1 cellular context compared by ENCODE assay signal in the genomic region with DNA sequence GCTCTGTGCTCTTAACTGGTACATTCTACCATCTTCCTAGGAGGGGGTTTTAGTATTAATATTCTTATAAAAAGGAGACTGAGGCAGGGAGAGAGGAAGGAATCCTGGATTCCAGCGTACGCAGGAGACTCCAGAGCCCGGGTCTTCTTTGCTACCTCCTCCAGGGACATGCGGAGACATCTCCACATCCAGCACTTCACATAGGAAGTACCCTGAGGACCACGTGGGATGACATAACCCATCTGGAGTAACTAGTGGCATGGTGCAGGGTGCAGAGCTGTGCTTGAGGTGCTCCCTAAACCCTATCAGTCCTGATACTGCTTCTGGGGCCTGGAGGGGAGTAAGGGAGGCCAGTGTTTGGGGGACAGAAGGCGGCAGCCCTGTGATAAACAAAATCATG.
TF ChIP-seq lines count a peak whose summit lies in the region.

No MANE protein-coding gene starts in this region.

TF ChIP-seq in SK-N-SH treated with all-trans-retinoic acid at 6 μM for 48 hours, 23 proteins besides CTCF, POLR2A, EP300 and RAD21 (continued from another document):
- TF ChIP-seq, protein P1, sequence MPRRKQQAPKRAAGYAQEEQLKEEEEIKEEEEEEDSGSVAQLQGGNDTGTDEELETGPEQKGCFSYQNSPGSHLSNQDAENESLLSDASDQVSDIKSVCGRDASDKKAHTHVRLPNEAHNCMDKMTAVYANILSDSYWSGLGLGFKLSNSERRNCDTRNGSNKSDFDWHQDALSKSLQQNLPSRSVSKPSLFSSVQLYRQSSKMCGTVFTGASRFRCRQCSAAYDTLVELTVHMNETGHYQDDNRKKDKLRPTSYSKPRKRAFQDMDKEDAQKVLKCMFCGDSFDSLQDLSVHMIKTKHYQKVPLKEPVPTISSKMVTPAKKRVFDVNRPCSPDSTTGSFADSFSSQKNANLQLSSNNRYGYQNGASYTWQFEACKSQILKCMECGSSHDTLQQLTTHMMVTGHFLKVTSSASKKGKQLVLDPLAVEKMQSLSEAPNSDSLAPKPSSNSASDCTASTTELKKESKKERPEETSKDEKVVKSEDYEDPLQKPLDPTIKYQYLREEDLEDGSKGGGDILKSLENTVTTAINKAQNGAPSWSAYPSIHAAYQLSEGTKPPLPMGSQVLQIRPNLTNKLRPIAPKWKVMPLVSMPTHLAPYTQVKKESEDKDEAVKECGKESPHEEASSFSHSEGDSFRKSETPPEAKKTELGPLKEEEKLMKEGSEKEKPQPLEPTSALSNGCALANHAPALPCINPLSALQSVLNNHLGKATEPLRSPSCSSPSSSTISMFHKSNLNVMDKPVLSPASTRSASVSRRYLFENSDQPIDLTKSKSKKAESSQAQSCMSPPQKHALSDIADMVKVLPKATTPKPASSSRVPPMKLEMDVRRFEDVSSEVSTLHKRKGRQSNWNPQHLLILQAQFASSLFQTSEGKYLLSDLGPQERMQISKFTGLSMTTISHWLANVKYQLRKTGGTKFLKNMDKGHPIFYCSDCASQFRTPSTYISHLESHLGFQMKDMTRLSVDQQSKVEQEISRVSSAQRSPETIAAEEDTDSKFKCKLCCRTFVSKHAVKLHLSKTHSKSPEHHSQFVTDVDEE (CRISPR knock-in tag; IDR thresholded peaks at IDR 0.05) = no peak
- no peak for TF ChIP-seq CSDC2 (CRISPR knock-in tag; IDR thresholded peaks at IDR 0.05)
- no peak for TF ChIP-seq OSR1 (CRISPR knock-in tag; IDR thresholded peaks at IDR 0.05)
- TF ChIP-seq ISL1 (CRISPR knock-in tag; IDR thresholded peaks at IDR 0.05) = no peak
- no peak for TF ChIP-seq TOX (CRISPR knock-in tag; IDR thresholded peaks at IDR 0.05; ENCODE audit: borderline replicate concordance)
